ENCODE assay signal across 8 cellular contexts in the genomic region with DNA sequence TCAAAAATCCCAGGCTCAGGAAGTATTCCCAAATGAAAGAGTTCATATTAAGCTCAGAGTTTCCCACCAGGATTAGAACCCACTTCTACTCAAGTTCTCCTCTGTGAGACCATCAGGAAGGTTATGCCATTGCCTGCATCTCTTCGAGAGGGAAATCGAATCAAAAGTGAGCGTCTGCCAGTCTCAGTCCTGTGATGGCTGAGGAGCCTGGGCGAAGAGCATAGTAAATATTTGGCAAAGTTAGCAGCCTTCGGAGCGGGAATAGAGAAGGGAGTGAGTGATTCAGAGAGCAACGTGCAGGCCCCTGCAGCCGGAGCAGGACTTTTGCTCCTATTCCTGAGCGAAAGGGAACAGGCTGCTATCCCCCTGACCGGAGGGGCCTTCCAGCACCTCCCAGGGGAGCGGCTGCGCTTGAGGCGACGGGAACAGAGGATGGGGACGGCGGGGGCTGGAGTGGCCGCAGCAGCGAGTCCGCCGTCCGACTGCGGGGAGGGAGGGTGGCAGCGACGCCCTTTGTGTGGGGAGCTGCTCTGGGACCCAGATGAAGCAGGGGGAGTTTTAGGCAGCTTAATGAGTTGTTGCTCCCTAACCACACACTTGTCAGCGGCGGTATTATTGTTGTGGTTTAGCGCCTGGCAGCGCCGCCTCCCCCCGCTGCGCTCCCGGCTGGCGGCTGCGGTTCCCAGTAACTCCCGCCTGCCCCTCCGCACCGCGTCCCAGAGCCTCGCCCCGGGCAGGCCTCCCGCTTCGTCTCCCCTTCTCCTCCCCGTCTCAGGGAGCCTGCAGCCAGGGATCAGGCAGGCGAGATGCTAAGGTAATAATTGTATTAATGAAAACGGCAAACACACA. TPM values are rescaled to one million over a fixed set of nuclear protein-coding genes. Genes with fewer than 3 reads are reported as not detected.
A peak's percentile ranks its signal among the peaks of the same experiment; 100 is the strongest.
DNase-seq lines count a peak whose midpoint lies in the region; ATAC-seq lines count a peak whose summit lies in the region.

No MANE protein-coding gene starts in this region.

- no peak overlapping the region for H4K12ac ChIP-seq in trophoblast cell (ENCODE audit: low read depth, low read length)

- H3K9me3 ChIP-seq in trophoblast cell (ENCODE audit: insufficient read depth, low read depth, low read length): no peaks in the 10 kb centered on the region

- no CpG with 5 or more reads among the region's 45 CpGs for WGBS in trophoblast cell (ENCODE audit: extremely low coverage, insufficient coverage, insufficient read length)

- H3K9ac ChIP-seq in trophoblast cell (ENCODE audit: low read length): no peak overlapping the region

- H3K27me3 ChIP-seq in trophoblast cell (ENCODE audit: insufficient read depth, low read length): peaks cover 32% of the 10 kb centered on the region

- H2AFZ ChIP-seq in trophoblast cell (ENCODE audit: insufficient read depth, low read length, poor library complexity): no peak overlapping the region

- peak overlapping the region; percentile 45 for H3K4me2 ChIP-seq in trophoblast cell (ENCODE audit: low read length)

- H2BK5ac ChIP-seq in trophoblast cell (ENCODE audit: low read depth, low read length, poor library complexity): no peak overlapping the region

- no peaks in the 10 kb centered on the region for H3K36me3 Mint-ChIP-seq in activated T-cell treated with anti-CD3 and anti-CD28 coated beads, Interleukin-2, amount 50 U/mL, for 24 hours (ENCODE audit: low read depth)

- intact Hi-C loops in Right ventricle myocardium superior (cut with DNase I): no loop called here

- H3K4me3 Mint-ChIP-seq in activated T-cell treated with anti-CD3 and anti-CD28 coated beads, Interleukin-2, amount 50 U/mL, for 24 hours: peak overlapping the region; percentile 47

- no peaks in the 10 kb centered on the region for H3K9me3 Mint-ChIP-seq in activated T-cell treated with anti-CD3 and anti-CD28 coated beads, Interleukin-2, amount 50 U/mL, for 24 hours

- peaks cover 64% of the 10 kb centered on the region for H3K27me3 Mint-ChIP-seq in activated T-cell treated with anti-CD3 and anti-CD28 coated beads, Interleukin-2, amount 50 U/mL, for 24 hours

- peaks cover 13% of the 10 kb centered on the region for H3K4me1 Mint-ChIP-seq in activated T-cell treated with anti-CD3 and anti-CD28 coated beads, Interleukin-2, amount 50 U/mL, for 24 hours (ENCODE audit: low read depth)

- H3K27ac Mint-ChIP-seq in activated T-cell treated with anti-CD3 and anti-CD28 coated beads, Interleukin-2, amount 50 U/mL, for 24 hours: no peak overlapping the region

- no peak overlapping the region for H3K4ac ChIP-seq in trophoblast cell (ENCODE audit: low read depth, low read length)

- H2BK120ac ChIP-seq in trophoblast cell (ENCODE audit: insufficient read depth, low read length, poor library complexity): no peak overlapping the region

- H3K18ac ChIP-seq in trophoblast cell (ENCODE audit: low read length): no peak overlapping the region

- no peak overlapping the region for H2AK5ac ChIP-seq in trophoblast cell (ENCODE audit: low read length)

- no peak overlapping the region for H2BK12ac ChIP-seq in trophoblast cell (ENCODE audit: low read length)

- ATAC-seq in Right ventricle myocardium superior (ENCODE audit: poor library complexity): peak; percentile 73
- ATAC-seq in HG03460 (IDR thresholded peaks at IDR 0.05; ENCODE audit: unreplicated experiment): no peak

- no peaks in the 10 kb centered on the region for H3K36me3 ChIP-seq in trophoblast cell (ENCODE audit: control insufficient read depth in 1 of 2, insufficient read depth in 2 of 2, low read length in 2 of 2)

- H3K14ac ChIP-seq in trophoblast cell (ENCODE audit: low read length): no peak overlapping the region

- no peak overlapping the region for H3K23ac ChIP-seq in trophoblast cell (ENCODE audit: low read length)

- no peak overlapping the region for H3K27ac ChIP-seq in trophoblast cell (ENCODE audit: low read depth, low read length)

- DNase-seq in DMS153 (lab: John Stamatoyannopoulos, UW): peak; percentile 27
- no peak for DNase-seq in DMS153 treated with DMSO at 0.1 percent for 48 hours (lab: John Stamatoyannopoulos, UW; ENCODE audit: unreplicated experiment)
- peak; percentile 18 for DNase-seq in HS-5 (ENCODE audit: low read depth)
- no peak for DNase-seq in activated T-cell treated with anti-CD3 and anti-CD28 coated beads, Interleukin-2, amount 50 U/mL, for 24 hours
- peak; percentile 62 for DNase-seq in Right ventricle myocardium superior
- DNase-seq in trophoblast cell: no peak
- DNase-seq in SHP77 treated with DMSO at 0.1 percent for 48 hours (lab: John Stamatoyannopoulos, UW): no peak

- no peaks in the 10 kb centered on the region for H3K79me1 ChIP-seq in trophoblast cell (ENCODE audit: low read length)

- H4K8ac ChIP-seq in trophoblast cell (ENCODE audit: low read depth, low read length): no peak overlapping the region

- H3K4me3 ChIP-seq in trophoblast cell (ENCODE audit: low read depth, low read length): no peak overlapping the region

- H3K4me1 ChIP-seq in trophoblast cell (ENCODE audit: control insufficient read depth in 1 of 2, insufficient read depth in 2 of 2, low read length in 2 of 2): no peaks in the 10 kb centered on the region

- no peaks in the 10 kb centered on the region for H3K79me2 ChIP-seq in trophoblast cell (ENCODE audit: control insufficient read depth, insufficient read depth, low read length, poor library complexity)

- H4K91ac ChIP-seq in trophoblast cell (ENCODE audit: low read depth, low read length): no peak overlapping the region

RNA-seq across cellular contexts. Expression of a gene that starts 21.7 kb away (rescaled TPM):
- total RNA-seq in Right ventricle myocardium superior: 3.6 TPM
- polyA plus RNA-seq in trophoblast cell (2013): 0.63 and 0.67 TPM in 2 replicates

RNA-seq across cellular contexts. Expression of a gene that starts 34.0 kb away (rescaled TPM):
- total RNA-seq in Right ventricle myocardium superior: 1.2 TPM
- 0.04 TPM in 1 of 2 replicates, not detected in the other for polyA plus RNA-seq in trophoblast cell (2013)

RNA-seq across cellular contexts. Expression of a gene that starts 44.1 kb away (rescaled TPM):
- total RNA-seq in Right ventricle myocardium superior: 39.0 TPM
- polyA plus RNA-seq in trophoblast cell (2013): 4.6 and 4.8 TPM in 2 replicates

RNA-seq across cellular contexts. Expression of a gene that starts 44.3 kb away (rescaled TPM):
- 2.7 TPM for total RNA-seq in Right ventricle myocardium superior
- polyA plus RNA-seq in trophoblast cell (2013): 8.8 and 10.8 TPM in 2 replicates

RNA-seq across cellular contexts. Expression of a gene that starts 44.5 kb away (rescaled TPM):
- 83.4 TPM for total RNA-seq in Right ventricle myocardium superior
- 5.4 and 5.5 TPM in 2 replicates for polyA plus RNA-seq in trophoblast cell (2013)

Comparison
In these comparisons a context has a peak if more than half of its experiments do, and no peak if none do; other contexts are left out.
1. DNase-seq: peak in DMS153 (single experiment), HS-5 (single experiment) and Right ventricle myocardium superior (single experiment); none in DMS153 treated with DMSO at 0.1 percent for 48 hours (single experiment), activated T-cell treated with anti-CD3 and anti-CD28 coated beads, Interleukin-2, amount 50 U/mL, for 24 hours (single experiment), trophoblast cell (0 of 2) and SHP77 treated with DMSO at 0.1 percent for 48 hours (single experiment).